ENCODE assay signal across 35 cellular contexts in the genomic region with DNA sequence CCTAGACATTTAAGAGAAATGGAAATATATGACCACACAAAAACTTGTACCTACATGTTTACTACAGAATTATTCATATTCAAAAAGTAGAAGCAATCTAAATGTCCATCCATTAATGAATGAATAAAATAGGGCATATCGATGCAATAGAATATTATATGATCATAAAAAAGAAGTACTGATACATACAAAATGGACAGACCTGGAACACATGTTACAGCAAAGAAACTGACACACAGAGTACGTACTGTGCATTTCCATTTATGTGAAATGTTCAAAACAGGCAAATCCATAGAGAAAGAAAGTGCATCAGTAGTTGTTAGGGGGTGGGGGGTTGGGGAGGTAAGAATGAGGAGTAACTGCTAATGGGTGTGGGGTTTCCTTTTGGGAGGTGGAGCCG.
"Had no signal": no experiment of that assay in that cellular context is flagged by ENCODE, and none has a peak within 500 bp of the region (broad histone marks: within the 10 kb centered on the region; RNA-seq: fewer than 3 reads in every experiment).

No MANE protein-coding gene starts in this region.

- H3K9me3 ChIP-seq: MG63 had no signal

- H3K4me3 ChIP-seq: MG63 had no signal

- DNase-seq: Karpas-422, Kasumi-1, MG63, MM.1S, MV-4-11, NCI-H1048, NCI-H1092, NCI-H1092 treated with DMSO at 0.1 percent for 48 hours, NCI-H1105, NCI-H1105 treated with DMSO at 0.1 percent for 48 hours, NCI-H1417, NCI-H1417 treated with DMSO at 0.1 percent for 48 hours, NCI-H1436, NCI-H1436 treated with DMSO at 0.1 percent for 48 hours, NCI-H146, NCI-H1694, NCI-H1694 treated with DMSO at 0.1 percent for 48 hours, NCI-H187, NCI-H187 treated with DMSO at 0.1 percent for 48 hours, NCI-H1930, NCI-H2029, NCI-H2029 treated with DMSO at 0.1 percent for 48 hours, NCI-H2081, NCI-H2081 treated with DMSO at 0.1 percent for 48 hours, NCI-H2107, NCI-H2171, NCI-H2171 treated with DMSO at 0.1 percent for 48 hours, NCI-H2227 treated with DMSO at 0.1 percent for 48 hours, NCI-H226, NCI-H345, NCI-H446, NCI-H446 treated with DMSO at 0.1 percent for 48 hours, NCI-H510A, NCI-H510A treated with DMSO at 0.1 percent for 48 hours, NCI-H524 had no signal
